Comparison of ENCODE assay signal across 1 cellular context in the genomic region with DNA sequence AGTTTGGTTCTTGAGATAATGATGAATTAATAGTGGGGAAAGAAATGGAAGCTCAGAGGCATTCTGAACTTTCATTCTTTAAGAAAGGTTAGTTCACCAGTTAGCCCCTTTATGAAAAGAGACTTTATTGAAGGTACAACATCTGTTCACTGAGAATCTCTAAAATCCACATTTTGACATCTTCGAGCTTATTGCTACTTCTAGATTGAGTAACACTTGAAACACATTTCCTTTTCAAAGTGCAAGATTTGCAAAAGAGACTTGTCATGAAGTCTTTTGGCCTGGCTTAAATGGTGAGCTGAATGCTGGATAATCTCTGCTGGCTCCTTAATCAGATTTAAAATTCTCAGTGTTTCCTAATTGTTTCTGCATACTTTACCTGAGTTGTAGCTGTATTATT.
TF ChIP-seq lines count a peak whose summit lies in the region.

No MANE protein-coding gene starts in this region.

TF ChIP-seq in IMR-90, 13 proteins besides CTCF, POLR2A, EP300 and RAD21:
- TF ChIP-seq MXI1 (IDR thresholded peaks at IDR 0.05; ENCODE audit: borderline replicate concordance, low read depth, low read length) (no peak), MAFK (IDR thresholded peaks at IDR 0.05; ENCODE audit: low read depth, low read length) (no peak), RFX5 (IDR thresholded peaks at IDR 0.05; ENCODE audit: low read depth, low read length) (no peak), NFE2L2 (IDR thresholded peaks at IDR 0.05; ENCODE audit: low read depth, low read length) (no peak), SMC3 (IDR thresholded peaks at IDR 0.05; ENCODE audit: low read depth, low read length) (no peak), CHD1 (IDR thresholded peaks at IDR 0.05; ENCODE audit: low read depth, low read length) (no peak), RCOR1 (IDR thresholded peaks at IDR 0.05; ENCODE audit: insufficient replicate concordance, low read length) (no peak), BHLHE40 (IDR thresholded peaks at IDR 0.05; ENCODE audit: low read depth, low read length) (no peak), FOS (IDR thresholded peaks at IDR 0.05; ENCODE audit: low read depth, low read length) (no peak), MAZ (IDR thresholded peaks at IDR 0.05; ENCODE audit: borderline replicate concordance, low read depth, low read length) (no peak), CEBPB (IDR thresholded peaks at IDR 0.05; ENCODE audit: low read depth, low read length) (no peak)
- TF ChIP-seq, protein P1, sequence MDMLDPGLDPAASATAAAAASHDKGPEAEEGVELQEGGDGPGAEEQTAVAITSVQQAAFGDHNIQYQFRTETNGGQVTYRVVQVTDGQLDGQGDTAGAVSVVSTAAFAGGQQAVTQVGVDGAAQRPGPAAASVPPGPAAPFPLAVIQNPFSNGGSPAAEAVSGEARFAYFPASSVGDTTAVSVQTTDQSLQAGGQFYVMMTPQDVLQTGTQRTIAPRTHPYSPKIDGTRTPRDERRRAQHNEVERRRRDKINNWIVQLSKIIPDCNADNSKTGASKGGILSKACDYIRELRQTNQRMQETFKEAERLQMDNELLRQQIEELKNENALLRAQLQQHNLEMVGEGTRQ (IDR thresholded peaks at IDR 0.05; ENCODE audit: low read depth, low read length) = no peak
- TF ChIP-seq, protein P2, sequence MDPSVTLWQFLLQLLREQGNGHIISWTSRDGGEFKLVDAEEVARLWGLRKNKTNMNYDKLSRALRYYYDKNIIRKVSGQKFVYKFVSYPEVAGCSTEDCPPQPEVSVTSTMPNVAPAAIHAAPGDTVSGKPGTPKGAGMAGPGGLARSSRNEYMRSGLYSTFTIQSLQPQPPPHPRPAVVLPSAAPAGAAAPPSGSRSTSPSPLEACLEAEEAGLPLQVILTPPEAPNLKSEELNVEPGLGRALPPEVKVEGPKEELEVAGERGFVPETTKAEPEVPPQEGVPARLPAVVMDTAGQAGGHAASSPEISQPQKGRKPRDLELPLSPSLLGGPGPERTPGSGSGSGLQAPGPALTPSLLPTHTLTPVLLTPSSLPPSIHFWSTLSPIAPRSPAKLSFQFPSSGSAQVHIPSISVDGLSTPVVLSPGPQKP (IDR thresholded peaks at IDR 0.05; ENCODE audit: borderline replicate concordance, low read depth, low read length) = no peak
